ENCODE assay signal across 27 cellular contexts in genomic region chr1:46764406-46764805, GRCh38. TPM values are rescaled to one million over a fixed set of nuclear protein-coding genes. Genes with fewer than 3 reads are reported as not detected.
DNase-seq lines count a peak whose midpoint lies in the region; ATAC-seq, FAIRE-seq and TF ChIP-seq lines count a peak whose summit lies in the region.
"Had no signal": no experiment of that assay in that cellular context is flagged by ENCODE, and none has a peak within 500 bp of the region (broad histone marks: within the 10 kb centered on the region; RNA-seq: fewer than 3 reads in every experiment).

No MANE protein-coding gene starts in this region.

- H3K79me1 ChIP-seq in neuronal stem cell (ENCODE audit: low read depth, low read length) = no peaks in the 10 kb centered on the region

- in situ Hi-C loops in HepG2 (cut with HindIII; ENCODE audit: extremely low pct_ligation_motif_present, low pct_unique_long_range_greater_than_20kb) = no loop called here

- H3K4me3 ChIP-seq in HepG2 (replicated peaks in 1 of 3; ENCODE audit: insufficient read depth in 1 of 3, low read depth in 2 of 3, low read length in 3 of 3) (peak overlapping the region in 1 of 3 experiments; percentile 15; a peak in 1 of 6 replicates), right lobe of liver (no peak overlapping the region), neuronal stem cell (ENCODE audit: low read length in 2 of 2) (no peak overlapping the region)
- H3K4me3 ChIP-seq: A549; BLaER1 treated with 17β-estradiol and CSF1 and Interleukin-3, amounts not matched to agents 10 nM and 100 nM; GM12878; GM23248 had no signal

- H3K9me3 ChIP-seq in HepG2 (ENCODE audit: low read length) (peaks cover 6% of the 10 kb centered on the region; the same call in 1 of the 2 replicates), right lobe of liver (no peaks in the 10 kb centered on the region), neuronal stem cell (replicated peaks in 1 of 2; ENCODE audit: control insufficient read depth in 2 of 2, insufficient read depth in 1 of 2, low read depth in 1 of 2, low read length in 2 of 2) (peaks cover 0 to 13% of the 10 kb centered on the region in 2 donors)
- H3K9me3 ChIP-seq: A549, BE2C had no signal

- H3K23ac ChIP-seq in neuronal stem cell (ENCODE audit: low read depth, low read length, poor library complexity) = no peak overlapping the region

- no peak for FAIRE-seq in HepG2 (lab: Jason Lieb, UNC)
- FAIRE-seq: A549, D721Med, GM12878, GM19239, H1 had no signal

- no peak overlapping the region for H4K8ac ChIP-seq in neuronal stem cell (ENCODE audit: low read depth, low read length)

- no peaks in the 10 kb centered on the region for H3K79me2 ChIP-seq in HepG2 (ENCODE audit: insufficient read depth, low read length)

- H2AFZ ChIP-seq in HepG2 (ENCODE audit: low read length) = no peak overlapping the region
- no peak overlapping the region for H2AFZ ChIP-seq in neuronal stem cell (ENCODE audit: low read length)
- H2AFZ ChIP-seq: GM23248 had no signal

- H3K27me3 ChIP-seq in HepG2 (ENCODE audit: control insufficient read depth in 1 of 2, insufficient read depth in 2 of 2, low read length in 2 of 2) = no peaks in the 10 kb centered on the region
- no peaks in the 10 kb centered on the region for H3K27me3 ChIP-seq in right lobe of liver
- H3K27me3 ChIP-seq in neuronal stem cell (ENCODE audit: control insufficient read depth in 3 of 3, insufficient read depth in 3 of 3, low read depth in 1 of 3, low read length in 3 of 3) = peaks cover 0 to 5% (median 0%) of the 10 kb centered on the region in 3 experiments
- H3K27me3 ChIP-seq: BE2C; BLaER1 treated with 17β-estradiol and CSF1 and Interleukin-3, amounts not matched to agents 10 nM and 100 nM had no signal

- 11% methylated on average over 2 of the region's 2 CpGs for WGBS in HepG2 (ENCODE audit: low lambda C conversion rate)
- WGBS in right lobe of liver (ENCODE audit: insufficient coverage, low coverage, low lambda C conversion rate, missing lambda C conversion rate) = 20% methylated on average over 1 of the region's 2 CpGs
- WGBS in neuronal stem cell (ENCODE audit: extremely low coverage in 2 of 2, insufficient read length in 2 of 2, insufficient replicate concordance in 1 of 2), 2 donors = no CpG with 5 or more reads among the region's 2 CpGs

- no peak overlapping the region for H2BK15ac ChIP-seq in neuronal stem cell (ENCODE audit: low read length)

- TF ChIP-seq EP300 in HepG2 (IDR thresholded peaks at IDR 0.05; ENCODE audit: low read depth in 2 of 2, low read length in 2 of 2) (no peak), HepG2 (CRISPR knock-in tag; IDR thresholded peaks at IDR 0.05; ENCODE audit: borderline replicate concordance) (no peak)

- H3K4ac ChIP-seq in neuronal stem cell (ENCODE audit: low read length) = no peak overlapping the region

- ATAC-seq in HepG2 (peak; percentile 65), right lobe of liver (no peak), left colon (peak; percentile 52)
- ATAC-seq: A549, GM12878, HCT116 had no signal

- H3K4me1 ChIP-seq in HepG2 (ENCODE audit: insufficient read depth, low read length) = peaks cover 19% of the 10 kb centered on the region
- H3K4me1 ChIP-seq in right lobe of liver = no peaks in the 10 kb centered on the region
- H3K4me1 ChIP-seq in neuronal stem cell (ENCODE audit: control insufficient read depth in 2 of 2, insufficient read depth in 1 of 2, low read depth in 1 of 2, low read length in 2 of 2) = no peaks in the 10 kb centered on the region
- H3K4me1 ChIP-seq: A549, BE2C had no signal

- no TSS peak for BruUV-seq in HepG2 (replicated peaks; lab: Mats Ljungman, UMichigan)

- H3K9ac ChIP-seq in HepG2 (ENCODE audit: insufficient read depth, low read depth, low read length) = no peak overlapping the region
- H3K9ac ChIP-seq in neuronal stem cell (ENCODE audit: low read depth, low read length, poor library complexity) = no peak overlapping the region
- H3K9ac ChIP-seq: BLaER1 treated with 17β-estradiol and CSF1 and Interleukin-3, amounts not matched to agents 10 nM and 100 nM; GM23248 had no signal

- no peak for TF ChIP-seq RAD21 in HepG2 (CRISPR knock-in tag; IDR thresholded peaks at IDR 0.05)

- H3K18ac ChIP-seq in neuronal stem cell (ENCODE audit: low read length) = peak overlapping the region; percentile 32

- no peaks in the 10 kb centered on the region for H3K36me3 ChIP-seq in HepG2 (replicated peaks in 1 of 2; ENCODE audit: control insufficient read depth in 1 of 2, insufficient read depth in 2 of 2, low read length in 2 of 2)
- H3K36me3 ChIP-seq in right lobe of liver = no peaks in the 10 kb centered on the region
- no peaks in the 10 kb centered on the region for H3K36me3 ChIP-seq in neuronal stem cell (replicated peaks in 1 of 2; ENCODE audit: control insufficient read depth in 2 of 2, insufficient read depth in 2 of 2, low read length in 2 of 2)
- H3K36me3 ChIP-seq: BE2C; BLaER1 treated with 17β-estradiol and CSF1 and Interleukin-3, amounts not matched to agents 10 nM and 100 nM had no signal

- H2BK12ac ChIP-seq in neuronal stem cell (ENCODE audit: low read length) = no peak overlapping the region

- TF ChIP-seq CTCF in HepG2 (CRISPR knock-in tag; IDR thresholded peaks at IDR 0.05) (no peak), right lobe of liver (IDR thresholded peaks at IDR 0.05) (no peak)

- POLR2A ChIA-PET in HepG2 (lab: Yijun Ruan, JAX) = no interaction called here

- DNase-seq in HepG2 (ENCODE audit: low spot score) (no peak), right lobe of liver (no peak), left colon (no peak), neuronal stem cell (ENCODE audit: low spot score) (no peak), OCI-M1 (lab: John Stamatoyannopoulos, UW) (no peak), NAMALWA (ENCODE audit: low spot score) (no peak), NCI-H2227 (lab: John Stamatoyannopoulos, UW; ENCODE audit: unreplicated experiment) (no peak)
- DNase-seq: 8988T; ACHN; AML-193; BE2C; CD4-positive, alpha-beta T cell; CD8-positive, alpha-beta memory T cell; DMS 273 treated with DMSO at 0.1 percent for 48 hours; DMS79; EL; GDM1; GM23248; H7 had no signal

- no peak overlapping the region for H4K91ac ChIP-seq in neuronal stem cell (ENCODE audit: low read depth, low read length, poor library complexity)

- no peak overlapping the region for H3K14ac ChIP-seq in neuronal stem cell (ENCODE audit: low read length)

- TF ChIP-seq POLR2A in HepG2 (IDR thresholded peaks at IDR 0.05; ENCODE audit: insufficient read depth in 1 of 2, low read depth in 2 of 2, low read length in 2 of 2) (no peak), right lobe of liver (IDR thresholded peaks at IDR 0.05) (no peak)

- intact Hi-C loops in HepG2 (cut with micrococcal nuclease; ENCODE audit: unreplicated experiment) (no loop called here), right lobe of liver (cut with DNase I) (no loop called here), left colon (cut with DNase I, micrococcal nuclease) (no loop called here)

- H2BK5ac ChIP-seq in neuronal stem cell (ENCODE audit: low read length) = no peak overlapping the region

- H2AK5ac ChIP-seq in neuronal stem cell (ENCODE audit: low read depth, low read length) = no peak overlapping the region

- CTCF ChIA-PET in HepG2 (lab: Yijun Ruan, JAX; ENCODE audit: low intra/inter-chr PET ratio, low total read pairs) = no interaction called here

- no peak overlapping the region for H2BK120ac ChIP-seq in neuronal stem cell (ENCODE audit: low read depth, low read length)

- H4K20me1 ChIP-seq in HepG2 (ENCODE audit: insufficient read depth, low read length) = no peaks in the 10 kb centered on the region
- H4K20me1 ChIP-seq: BLaER1 treated with 17β-estradiol and CSF1 and Interleukin-3, amounts not matched to agents 10 nM and 100 nM had no signal

- H3K27ac ChIP-seq in HepG2 (ENCODE audit: extremely low read length, insufficient read depth, low read length) (no peak overlapping the region), right lobe of liver (no peak overlapping the region), neuronal stem cell (replicated peaks; ENCODE audit: low read length) (no peak overlapping the region)
- H3K27ac ChIP-seq: A549; BLaER1 treated with 17β-estradiol and CSF1 and Interleukin-3, amounts not matched to agents 10 nM and 100 nM; GM23248 had no signal

- H3K4me2 ChIP-seq in HepG2 (ENCODE audit: low read depth, low read length) (peak overlapping the region; percentile 61; the same call in 1 of the 2 replicates), neuronal stem cell (ENCODE audit: insufficient read depth, low read length, poor library complexity, severe bottlenecking) (no peak overlapping the region)
- H3K4me2 ChIP-seq: A549; BLaER1 treated with 17β-estradiol and CSF1 and Interleukin-3, amounts not matched to agents 10 nM and 100 nM had no signal

RNA-seq across cellular contexts. Expression of gene CYP4B1, which starts 34.4 kb away (rescaled TPM):
- total RNA-seq in HepG2 (2016; rRNA removed; fragmentation: Illumina TruSeq; extraction: Trizol) (not detected in 2 replicates), right lobe of liver (under 1 TPM in 1 of 6 experiments, not detected in 5; 0.62 TPM), left colon (1 to 10 TPM; 2.1 to 2.9 TPM)
- not detected in 2 replicates for total RNA-seq in HepG2 (2016; cell fraction: cytosol; rRNA removed; fragmentation: Illumina TruSeq; extraction: Trizol; ENCODE audit: low read depth)
- total RNA-seq in HepG2 (2016; cell fraction: insoluble cytoplasmic fraction; rRNA removed; fragmentation: Illumina TruSeq; extraction: Trizol) = 0.06 TPM in 1 of 2 replicates, not detected in the other
- total RNA-seq in HepG2 (2016; cell fraction: membrane; rRNA removed; fragmentation: Illumina TruSeq; extraction: Trizol) = not detected in 2 replicates
- not detected in 2 replicates for total RNA-seq in HepG2 (2016; cell fraction: nucleus; rRNA removed; fragmentation: Illumina TruSeq; extraction: Trizol)
- 0.03 and 0.10 TPM in 2 replicates for polyA plus RNA-seq in HepG2 (2011; rRNA removed)
- polyA plus RNA-seq in HepG2 (2011; cell fraction: cytosol; rRNA removed) = not detected in 2 replicates
- polyA plus RNA-seq in HepG2 (2011; cell fraction: nucleus; rRNA removed) = not detected in 2 replicates
- not detected in 2 replicates for polyA plus RNA-seq in HepG2 (2012)
- not detected in 2 replicates for polyA plus RNA-seq in HepG2 (2016; cell fraction: cytosol; fragmentation: Illumina TruSeq; extraction: Trizol; ENCODE audit: low read depth)
- polyA plus RNA-seq in HepG2 (2016; cell fraction: insoluble cytoplasmic fraction; fragmentation: Illumina TruSeq; extraction: Trizol; ENCODE audit: low read depth) = not detected in 2 replicates
- polyA plus RNA-seq in HepG2 (2016; cell fraction: membrane; fragmentation: Illumina TruSeq; extraction: Trizol; ENCODE audit: low read depth) = not detected in 2 replicates
- not detected in 2 replicates for polyA plus RNA-seq in HepG2 (2016; cell fraction: nucleus; fragmentation: Illumina TruSeq; extraction: Trizol; ENCODE audit: insufficient read depth, low read depth)
- polyA minus RNA-seq in HepG2 (2011; rRNA and poly(A)+ RNA removed; ENCODE audit: low replicate concordance) = not detected in 2 replicates
- not detected in 2 replicates for polyA minus RNA-seq in HepG2 (2011; cell fraction: cytosol; rRNA and poly(A)+ RNA removed)
- not detected in 2 replicates for polyA minus RNA-seq in HepG2 (2011; cell fraction: nucleus; rRNA and poly(A)+ RNA removed)
- not detected for polyA plus RNA-seq in neuronal stem cell (2013, experiment 1 of 2)
- polyA plus RNA-seq in neuronal stem cell (2013, experiment 2 of 2) = not detected
- total RNA-seq: CD4-positive, alpha-beta T cell; CD8-positive, alpha-beta memory T cell; GM23248; H1; H7 had no signal
- polyA plus RNA-seq: A549; CD14-positive monocyte; CD8-positive, alpha-beta memory T cell; GM12878; GM23248 had no signal

RNA-seq across cellular contexts. Expression of gene EFCAB14, which starts 45.5 kb away (rescaled TPM):
- total RNA-seq in HepG2 (2016; rRNA removed; fragmentation: Illumina TruSeq; extraction: Trizol) (17.4 and 17.9 TPM in 2 replicates), right lobe of liver (10 to 100 TPM; 41.5 to 56.9 (median 43.5) TPM), left colon (100 to 1,000 TPM; 114 to 138 TPM)
- 11.0 and 11.7 TPM in 2 replicates for total RNA-seq in HepG2 (2016; cell fraction: cytosol; rRNA removed; fragmentation: Illumina TruSeq; extraction: Trizol; ENCODE audit: low read depth)
- 16.1 and 18.3 TPM in 2 replicates for total RNA-seq in HepG2 (2016; cell fraction: insoluble cytoplasmic fraction; rRNA removed; fragmentation: Illumina TruSeq; extraction: Trizol)
- total RNA-seq in HepG2 (2016; cell fraction: membrane; rRNA removed; fragmentation: Illumina TruSeq; extraction: Trizol) = 25.4 and 27.5 TPM in 2 replicates
- total RNA-seq in HepG2 (2016; cell fraction: nucleus; rRNA removed; fragmentation: Illumina TruSeq; extraction: Trizol) = 20.5 and 25.5 TPM in 2 replicates
- 12.4 and 13.4 TPM in 2 replicates for polyA plus RNA-seq in HepG2 (2011; rRNA removed)
- 7.2 and 10.6 TPM in 2 replicates for polyA plus RNA-seq in HepG2 (2011; cell fraction: cytosol; rRNA removed)
- polyA plus RNA-seq in HepG2 (2011; cell fraction: nucleus; rRNA removed) = 11.6 and 14.9 TPM in 2 replicates
- 11.5 and 11.8 TPM in 2 replicates for polyA plus RNA-seq in HepG2 (2012)
- polyA plus RNA-seq in HepG2 (2016; cell fraction: cytosol; fragmentation: Illumina TruSeq; extraction: Trizol; ENCODE audit: low read depth) = 6.7 and 7.2 TPM in 2 replicates
- 18.6 and 19.8 TPM in 2 replicates for polyA plus RNA-seq in HepG2 (2016; cell fraction: insoluble cytoplasmic fraction; fragmentation: Illumina TruSeq; extraction: Trizol; ENCODE audit: low read depth)
- polyA plus RNA-seq in HepG2 (2016; cell fraction: membrane; fragmentation: Illumina TruSeq; extraction: Trizol; ENCODE audit: low read depth) = 17.5 and 20.0 TPM in 2 replicates
- polyA plus RNA-seq in HepG2 (2016; cell fraction: nucleus; fragmentation: Illumina TruSeq; extraction: Trizol; ENCODE audit: insufficient read depth, low read depth) = 25.2 and 29.8 TPM in 2 replicates
- polyA minus RNA-seq in HepG2 (2011; rRNA and poly(A)+ RNA removed; ENCODE audit: low replicate concordance) = 12.3 and 40.5 TPM in 2 replicates
- polyA minus RNA-seq in HepG2 (2011; cell fraction: cytosol; rRNA and poly(A)+ RNA removed) = 13.4 and 18.1 TPM in 2 replicates
- 22.0 and 31.1 TPM in 2 replicates for polyA minus RNA-seq in HepG2 (2011; cell fraction: nucleus; rRNA and poly(A)+ RNA removed)
- polyA plus RNA-seq in neuronal stem cell (2013, experiment 1 of 2) = 22.0 TPM
- polyA plus RNA-seq in neuronal stem cell (2013, experiment 2 of 2) = 21.4 TPM

Comparison
In these comparisons a context has a peak if more than half of its experiments do, and no peak if none do; other contexts are left out.
1. ATAC-seq: peak in HepG2 (single experiment) and left colon (single experiment); none in right lobe of liver (0 of 4).